Comparison of ENCODE assay signal across 12 cellular contexts in the genomic region with DNA sequence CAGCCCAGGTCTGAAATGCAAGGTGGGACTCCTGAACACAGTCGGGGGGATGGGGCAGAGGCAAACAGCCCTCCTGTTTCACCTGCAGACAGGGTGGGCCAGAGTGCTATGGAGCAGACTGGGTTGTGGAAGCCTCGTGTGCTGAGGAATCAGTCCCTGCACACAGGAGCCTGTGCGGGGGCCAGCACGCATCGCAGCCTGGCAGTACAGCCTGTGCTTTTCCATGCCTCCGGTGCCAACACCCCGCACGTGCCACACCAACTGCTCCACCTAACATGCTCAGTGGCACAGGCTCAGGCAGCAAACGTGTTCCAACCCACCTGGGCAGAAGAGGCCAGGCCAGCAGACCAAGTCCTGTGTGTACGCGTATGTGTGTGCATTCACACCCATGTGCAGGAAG.
"Had no signal": no experiment of that assay in that cellular context is flagged by ENCODE, and none has a peak within 500 bp of the region (broad histone marks: within the 10 kb centered on the region; RNA-seq: fewer than 3 reads in every experiment).

No MANE protein-coding gene starts in this region.

- DNase-seq: activated CD4-positive, alpha-beta memory T cell treated with anti-CD3 and anti-CD28 coated beads for 36 hours; activated gamma-delta T cell; activated T-cell treated with anti-CD3 and anti-CD28 coated beads, Interleukin-2, amount 50 U/mL, for 4 hours; brain microvascular endothelial cell; foreskin fibroblast; kidney glomerular epithelial cell; ovary; stimulated activated CD4-positive, alpha-beta T cell treated with anti-CD3 and anti-CD28 coated beads, Interleukin-2, amount 100 ng/mL, for 48 hours; stimulated activated naive CD4-positive, alpha-beta T cell treated with Interleukin-2 at 50 U/mL for 16 hours; transverse colon had no signal

- H3K27ac ChIP-seq: brain microvascular endothelial cell, ovary, SK-N-MC, transverse colon, VCaP had no signal

- H3K9me3 ChIP-seq: ovary, transverse colon had no signal

- ATAC-seq: activated T-cell treated with anti-CD3 and anti-CD28 coated beads, Interleukin-2, amount 50 U/mL, for 4 hours had no signal

- H3K27me3 ChIP-seq: brain microvascular endothelial cell, ovary, transverse colon had no signal

- H3K4me1 ChIP-seq: transverse colon had no signal

- H3K4me3 ChIP-seq: ovary, SK-N-MC, transverse colon had no signal

- H3K36me3 ChIP-seq: ovary had no signal
